Comparison of ENCODE assay signal across 1 cellular context in the genomic region with DNA sequence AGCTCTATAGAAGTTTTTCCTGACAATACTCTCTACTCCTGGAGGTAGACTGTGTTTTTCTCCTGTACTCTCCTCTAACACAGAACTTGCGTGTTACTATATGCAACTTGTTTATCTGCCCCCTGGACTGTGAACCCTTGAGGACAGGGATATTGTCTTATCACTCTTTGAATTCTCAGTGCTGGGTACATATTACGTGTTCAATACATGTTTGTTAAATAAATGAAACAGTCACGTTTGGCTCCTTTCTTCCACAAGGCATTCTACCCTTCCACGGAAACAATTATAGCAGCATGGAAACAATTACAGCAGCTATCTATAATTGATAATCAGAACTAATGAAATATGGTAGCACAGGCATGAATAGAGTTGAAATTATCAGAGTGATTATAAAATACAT.
TF ChIP-seq lines count a peak whose summit lies in the region.

No MANE protein-coding gene starts in this region.

TF ChIP-seq in HepG2, 621 proteins besides CTCF, POLR2A, EP300 and RAD21 (continued from another document and continues in another):
- TF ChIP-seq, protein P1, sequence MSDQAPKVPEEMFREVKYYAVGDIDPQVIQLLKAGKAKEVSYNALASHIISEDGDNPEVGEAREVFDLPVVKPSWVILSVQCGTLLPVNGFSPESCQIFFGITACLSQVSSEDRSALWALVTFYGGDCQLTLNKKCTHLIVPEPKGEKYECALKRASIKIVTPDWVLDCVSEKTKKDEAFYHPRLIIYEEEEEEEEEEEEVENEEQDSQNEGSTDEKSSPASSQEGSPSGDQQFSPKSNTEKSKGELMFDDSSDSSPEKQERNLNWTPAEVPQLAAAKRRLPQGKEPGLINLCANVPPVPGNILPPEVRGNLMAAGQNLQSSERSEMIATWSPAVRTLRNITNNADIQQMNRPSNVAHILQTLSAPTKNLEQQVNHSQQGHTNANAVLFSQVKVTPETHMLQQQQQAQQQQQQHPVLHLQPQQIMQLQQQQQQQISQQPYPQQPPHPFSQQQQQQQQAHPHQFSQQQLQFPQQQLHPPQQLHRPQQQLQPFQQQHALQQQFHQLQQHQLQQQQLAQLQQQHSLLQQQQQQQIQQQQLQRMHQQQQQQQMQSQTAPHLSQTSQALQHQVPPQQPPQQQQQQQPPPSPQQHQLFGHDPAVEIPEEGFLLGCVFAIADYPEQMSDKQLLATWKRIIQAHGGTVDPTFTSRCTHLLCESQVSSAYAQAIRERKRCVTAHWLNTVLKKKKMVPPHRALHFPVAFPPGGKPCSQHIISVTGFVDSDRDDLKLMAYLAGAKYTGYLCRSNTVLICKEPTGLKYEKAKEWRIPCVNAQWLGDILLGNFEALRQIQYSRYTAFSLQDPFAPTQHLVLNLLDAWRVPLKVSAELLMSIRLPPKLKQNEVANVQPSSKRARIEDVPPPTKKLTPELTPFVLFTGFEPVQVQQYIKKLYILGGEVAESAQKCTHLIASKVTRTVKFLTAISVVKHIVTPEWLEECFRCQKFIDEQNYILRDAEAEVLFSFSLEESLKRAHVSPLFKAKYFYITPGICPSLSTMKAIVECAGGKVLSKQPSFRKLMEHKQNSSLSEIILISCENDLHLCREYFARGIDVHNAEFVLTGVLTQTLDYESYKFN (CRISPR knock-in tag; conservative IDR thresholded peaks at IDR 0.05), result peak; percentile 79
- TF ChIP-seq, protein P2, sequence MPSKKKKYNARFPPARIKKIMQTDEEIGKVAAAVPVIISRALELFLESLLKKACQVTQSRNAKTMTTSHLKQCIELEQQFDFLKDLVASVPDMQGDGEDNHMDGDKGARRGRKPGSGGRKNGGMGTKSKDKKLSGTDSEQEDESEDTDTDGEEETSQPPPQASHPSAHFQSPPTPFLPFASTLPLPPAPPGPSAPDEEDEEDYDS (CRISPR knock-in tag; IDR thresholded peaks at IDR 0.05), result no peak
- TF ChIP-seq LBX2 (CRISPR knock-in tag; IDR thresholded peaks at IDR 0.05; ENCODE audit: borderline replicate concordance), result no peak
- TF ChIP-seq NCOA5 (CRISPR knock-in tag; IDR thresholded peaks at IDR 0.05), result no peak
- TF ChIP-seq, protein P3, sequence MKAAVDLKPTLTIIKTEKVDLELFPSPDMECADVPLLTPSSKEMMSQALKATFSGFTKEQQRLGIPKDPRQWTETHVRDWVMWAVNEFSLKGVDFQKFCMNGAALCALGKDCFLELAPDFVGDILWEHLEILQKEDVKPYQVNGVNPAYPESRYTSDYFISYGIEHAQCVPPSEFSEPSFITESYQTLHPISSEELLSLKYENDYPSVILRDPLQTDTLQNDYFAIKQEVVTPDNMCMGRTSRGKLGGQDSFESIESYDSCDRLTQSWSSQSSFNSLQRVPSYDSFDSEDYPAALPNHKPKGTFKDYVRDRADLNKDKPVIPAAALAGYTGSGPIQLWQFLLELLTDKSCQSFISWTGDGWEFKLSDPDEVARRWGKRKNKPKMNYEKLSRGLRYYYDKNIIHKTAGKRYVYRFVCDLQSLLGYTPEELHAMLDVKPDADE (CRISPR knock-in tag; IDR thresholded peaks at IDR 0.05), result no peak
- no peak for TF ChIP-seq MAFG (CRISPR knock-in tag; IDR thresholded peaks at IDR 0.05)
- TF ChIP-seq ZNF282 (IDR thresholded peaks at IDR 0.05; ENCODE audit: partially characterized antibody), result no peak
- no peak for TF ChIP-seq GABPB1 (CRISPR knock-in tag; IDR thresholded peaks at IDR 0.05)
- TF ChIP-seq E2F1 (CRISPR knock-in tag; IDR thresholded peaks at IDR 0.05), result no peak
- TF ChIP-seq MIXL1 (CRISPR knock-in tag; IDR thresholded peaks at IDR 0.05), result peak; percentile 42; the same call in 1 of the 2 replicates
- no peak for TF ChIP-seq TBP (CRISPR knock-in tag; IDR thresholded peaks at IDR 0.05)
- no peak for TF ChIP-seq ZNF7 (CRISPR knock-in tag; IDR thresholded peaks at IDR 0.05)
- TF ChIP-seq, protein P4, sequence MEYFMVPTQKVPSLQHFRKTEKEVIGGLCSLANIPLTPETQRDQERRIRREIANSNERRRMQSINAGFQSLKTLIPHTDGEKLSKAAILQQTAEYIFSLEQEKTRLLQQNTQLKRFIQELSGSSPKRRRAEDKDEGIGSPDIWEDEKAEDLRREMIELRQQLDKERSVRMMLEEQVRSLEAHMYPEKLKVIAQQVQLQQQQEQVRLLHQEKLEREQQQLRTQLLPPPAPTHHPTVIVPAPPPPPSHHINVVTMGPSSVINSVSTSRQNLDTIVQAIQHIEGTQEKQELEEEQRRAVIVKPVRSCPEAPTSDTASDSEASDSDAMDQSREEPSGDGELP (IDR thresholded peaks at IDR 0.05; ENCODE audit: borderline replicate concordance, low read depth), result no peak
- no peak for TF ChIP-seq KDM5B (CRISPR knock-in tag; IDR thresholded peaks at IDR 0.05; ENCODE audit: borderline replicate concordance)
- 0 out of 2 replicates have a peak, but pooled peaks have one; percentile 51 for TF ChIP-seq ZNF670 (CRISPR knock-in tag; IDR thresholded peaks at IDR 0.05; ENCODE audit: borderline replicate concordance)
- TF ChIP-seq ETV5 (CRISPR knock-in tag; IDR thresholded peaks at IDR 0.05; ENCODE audit: borderline replicate concordance), result no peak
- no peak for TF ChIP-seq ZNF775 (CRISPR knock-in tag; IDR thresholded peaks at IDR 0.05; ENCODE audit: borderline replicate concordance)
- no peak for TF ChIP-seq SRY (CRISPR knock-in tag; IDR thresholded peaks at IDR 0.05)
- peak; percentile 52 for TF ChIP-seq ERF (CRISPR knock-in tag; IDR thresholded peaks at IDR 0.05)
- 0 out of 2 replicates have a peak, but pooled peaks have one; percentile 46 for TF ChIP-seq NR2F6 (IDR thresholded peaks at IDR 0.05)
- TF ChIP-seq NR2F6 (CRISPR knock-in tag; IDR thresholded peaks at IDR 0.05), result 0 out of 2 replicates have a peak, but pooled peaks have one; percentile 22
- TF ChIP-seq ARID2 (CRISPR knock-in tag; IDR thresholded peaks at IDR 0.05; ENCODE audit: borderline replicate concordance), result no peak
- TF ChIP-seq RARA (CRISPR knock-in tag; IDR thresholded peaks at IDR 0.05), result peak; percentile 58; the same call in 1 of the 2 replicates
- TF ChIP-seq FOXA1 (IDR thresholded peaks at IDR 0.05), result peak; percentile 47
- TF ChIP-seq FOXA1 (CRISPR knock-in tag; IDR thresholded peaks at IDR 0.05), result peak; percentile 41; the same call in 1 of the 2 replicates
- no peak for TF ChIP-seq MBD4 (IDR thresholded peaks at IDR 0.05; ENCODE audit: borderline replicate concordance, low read length)
- TF ChIP-seq ZNF703 (CRISPR knock-in tag; IDR thresholded peaks at IDR 0.05; ENCODE audit: borderline replicate concordance), result no peak
- TF ChIP-seq POLR2AphosphoS2 (IDR thresholded peaks at IDR 0.05; ENCODE audit: low read depth, low read length), result no peak
- no peak for TF ChIP-seq DDIT3 (CRISPR knock-in tag; IDR thresholded peaks at IDR 0.05)
- TF ChIP-seq SALL2 (CRISPR knock-in tag; IDR thresholded peaks at IDR 0.05), result no peak
- no peak for TF ChIP-seq SIN3A (IDR thresholded peaks at IDR 0.05; ENCODE audit: borderline replicate concordance, low read depth, low read length)
- TF ChIP-seq TFDP1 (CRISPR knock-in tag; IDR thresholded peaks at IDR 0.05; ENCODE audit: borderline replicate concordance), result no peak
- TF ChIP-seq NFIB (CRISPR knock-in tag; IDR thresholded peaks at IDR 0.05; ENCODE audit: borderline replicate concordance), result no peak
- TF ChIP-seq, protein P5, sequence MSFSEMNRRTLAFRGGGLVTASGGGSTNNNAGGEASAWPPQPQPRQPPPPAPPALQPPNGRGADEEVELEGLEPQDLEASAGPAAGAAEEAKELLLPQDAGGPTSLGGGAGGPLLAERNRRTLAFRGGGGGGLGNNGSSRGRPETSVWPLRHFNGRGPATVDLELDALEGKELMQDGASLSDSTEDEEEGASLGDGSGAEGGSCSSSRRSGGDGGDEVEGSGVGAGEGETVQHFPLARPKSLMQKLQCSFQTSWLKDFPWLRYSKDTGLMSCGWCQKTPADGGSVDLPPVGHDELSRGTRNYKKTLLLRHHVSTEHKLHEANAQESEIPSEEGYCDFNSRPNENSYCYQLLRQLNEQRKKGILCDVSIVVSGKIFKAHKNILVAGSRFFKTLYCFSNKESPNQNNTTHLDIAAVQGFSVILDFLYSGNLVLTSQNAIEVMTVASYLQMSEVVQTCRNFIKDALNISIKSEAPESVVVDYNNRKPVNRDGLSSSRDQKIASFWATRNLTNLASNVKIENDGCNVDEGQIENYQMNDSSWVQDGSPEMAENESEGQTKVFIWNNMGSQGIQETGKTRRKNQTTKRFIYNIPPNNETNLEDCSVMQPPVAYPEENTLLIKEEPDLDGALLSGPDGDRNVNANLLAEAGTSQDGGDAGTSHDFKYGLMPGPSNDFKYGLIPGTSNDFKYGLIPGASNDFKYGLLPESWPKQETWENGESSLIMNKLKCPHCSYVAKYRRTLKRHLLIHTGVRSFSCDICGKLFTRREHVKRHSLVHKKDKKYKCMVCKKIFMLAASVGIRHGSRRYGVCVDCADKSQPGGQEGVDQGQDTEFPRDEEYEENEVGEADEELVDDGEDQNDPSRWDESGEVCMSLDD (CRISPR knock-in tag; IDR thresholded peaks at IDR 0.05; ENCODE audit: borderline replicate concordance), result no peak
- peak; percentile 80 for TF ChIP-seq GATAD2A (CRISPR knock-in tag; IDR thresholded peaks at IDR 0.05)
- no peak for TF ChIP-seq EZH2 (conservative IDR thresholded peaks at IDR 0.05; ENCODE audit: low read depth, low read length)
- TF ChIP-seq HHEX (CRISPR knock-in tag; IDR thresholded peaks at IDR 0.05), result 0 out of 2 replicates have a peak, but pooled peaks have one; percentile 66
- TF ChIP-seq HNF4A (CRISPR knock-in tag; IDR thresholded peaks at IDR 0.05), result peak; percentile 81
- no peak for TF ChIP-seq ZFY (CRISPR knock-in tag; IDR thresholded peaks at IDR 0.05)
- no peak for TF ChIP-seq ATF6 (CRISPR knock-in tag; conservative IDR thresholded peaks at IDR 0.05)
- no peak for TF ChIP-seq ZNF441 (CRISPR knock-in tag; IDR thresholded peaks at IDR 0.05; ENCODE audit: borderline replicate concordance)
- TF ChIP-seq, protein P6, sequence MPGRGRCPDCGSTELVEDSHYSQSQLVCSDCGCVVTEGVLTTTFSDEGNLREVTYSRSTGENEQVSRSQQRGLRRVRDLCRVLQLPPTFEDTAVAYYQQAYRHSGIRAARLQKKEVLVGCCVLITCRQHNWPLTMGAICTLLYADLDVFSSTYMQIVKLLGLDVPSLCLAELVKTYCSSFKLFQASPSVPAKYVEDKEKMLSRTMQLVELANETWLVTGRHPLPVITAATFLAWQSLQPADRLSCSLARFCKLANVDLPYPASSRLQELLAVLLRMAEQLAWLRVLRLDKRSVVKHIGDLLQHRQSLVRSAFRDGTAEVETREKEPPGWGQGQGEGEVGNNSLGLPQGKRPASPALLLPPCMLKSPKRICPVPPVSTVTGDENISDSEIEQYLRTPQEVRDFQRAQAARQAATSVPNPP (CRISPR knock-in tag; IDR thresholded peaks at IDR 0.05), result no peak
- TF ChIP-seq RELA (CRISPR knock-in tag; IDR thresholded peaks at IDR 0.05), result no peak
- TF ChIP-seq HOXA7 (CRISPR knock-in tag; IDR thresholded peaks at IDR 0.05), result no peak
- no peak for TF ChIP-seq ZNF30 (CRISPR knock-in tag; IDR thresholded peaks at IDR 0.05)
- no peak for TF ChIP-seq ZNF275 (CRISPR knock-in tag; IDR thresholded peaks at IDR 0.05; ENCODE audit: borderline replicate concordance)
- TF ChIP-seq NCOA2 (CRISPR knock-in tag; IDR thresholded peaks at IDR 0.05), result 0 out of 2 replicates have a peak, but pooled peaks have one; percentile 26
